In the genomic region with DNA sequence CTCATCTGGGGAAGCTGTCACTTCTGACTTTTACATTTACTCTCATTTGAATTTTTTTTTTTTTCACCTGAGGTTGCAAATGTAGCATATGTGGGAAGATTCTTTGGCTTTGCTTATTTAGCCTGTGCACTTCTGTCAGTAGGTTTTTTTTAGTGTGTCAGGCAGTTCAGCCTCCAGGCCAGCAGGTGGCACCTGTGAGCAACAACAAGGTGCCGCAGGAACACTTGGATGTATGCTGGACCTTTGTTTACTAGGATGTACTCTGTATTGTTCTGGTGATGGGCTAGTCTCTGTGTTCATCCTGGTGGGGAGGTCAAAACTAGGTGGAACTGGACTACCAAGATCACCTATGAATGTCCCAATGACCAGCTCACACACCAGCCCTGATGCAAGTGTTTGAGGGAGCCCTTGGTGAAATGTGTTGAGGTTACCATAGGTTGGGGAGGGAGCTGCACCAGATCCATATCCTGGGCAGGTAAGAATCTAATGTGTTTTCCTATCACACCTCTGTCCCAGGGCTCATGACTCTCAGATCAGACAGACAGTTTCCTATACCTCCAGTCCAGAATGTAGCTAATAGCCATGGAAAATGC, we compare ENCODE assay signal across 9 cellular contexts.
DNase-seq lines count a peak whose midpoint lies in the region; ATAC-seq and TF ChIP-seq lines count a peak whose summit lies in the region.
"Had no signal": no experiment of that assay in that cellular context is flagged by ENCODE, and none has a peak within 500 bp of the region (broad histone marks: within the 10 kb centered on the region; RNA-seq: fewer than 3 reads in every experiment).

No MANE protein-coding gene starts in this region.

- no peaks in the 10 kb centered on the region for H3K4me1 ChIP-seq in Peyer's patch
- H3K4me1 ChIP-seq in upper lobe of left lung: no peaks in the 10 kb centered on the region

- CTCF ChIA-PET in HEK293T (lab: Yijun Ruan, JAX): interaction anchor here (0.6 to 0.7 kb wide), 2 partner anchors 11 to 481 kb away, joined by 3 to 4 read pairs; no protein-coding TSS in a partner anchor

- no peak for ATAC-seq in upper lobe of left lung (ENCODE audit: low FRiP score in 2 of 2)

- no peak for TF ChIP-seq EP300 in upper lobe of left lung (IDR thresholded peaks at IDR 0.05)

- H3K36me3 ChIP-seq in Peyer's patch (no peaks in the 10 kb centered on the region), upper lobe of left lung (no peaks in the 10 kb centered on the region)

- no peak overlapping the region for H3K27ac ChIP-seq in Peyer's patch
- H3K27ac ChIP-seq in upper lobe of left lung: no peak overlapping the region
- H3K27ac ChIP-seq: skin epidermis had no signal

- POLR2A ChIA-PET in HEK293T (lab: Yijun Ruan, JAX): no interaction called here

- H3K27me3 ChIP-seq in Peyer's patch (no peaks in the 10 kb centered on the region), upper lobe of left lung (no peaks in the 10 kb centered on the region)

- no peaks in the 10 kb centered on the region for H3K9me3 ChIP-seq in Peyer's patch
- H3K9me3 ChIP-seq in upper lobe of left lung: peaks cover 0 to 10% (median 0%) of the 10 kb centered on the region in 4 donors

- WGBS in upper lobe of left lung, 2 donors: 85 to 87% methylated on average over 1 of the region's 1 CpG

- H3K4me3 ChIP-seq in Peyer's patch: no peak overlapping the region
- no peak overlapping the region for H3K4me3 ChIP-seq in upper lobe of left lung
- H3K4me3 ChIP-seq: skin epidermis had no signal

- TF ChIP-seq POLR2A in Peyer's patch (IDR thresholded peaks at IDR 0.05) (no peak), upper lobe of left lung (IDR thresholded peaks at IDR 0.05) (no peak)

- DNase-seq in NCI-H82 (lab: John Stamatoyannopoulos, UW) (peak; percentile 28), NCI-H82 treated with DMSO at 0.1 percent for 48 hours (lab: John Stamatoyannopoulos, UW; ENCODE audit: unreplicated experiment) (no peak), HEK293T (ENCODE audit: extremely low spot score) (peak; percentile 48), Peyer's patch (peak in 2 of 3 donors; percentile 54 to 65), hepatic stellate cell (ENCODE audit: low spot score) (peak; percentile 0), AG08395 (ENCODE audit: low spot score) (no peak), medulla oblongata (ENCODE audit: extremely low spot score) (no peak), upper lobe of left lung (no peak)

- peak in 4 of 6 experiments; percentile 27 to 48 (median 36) for TF ChIP-seq CTCF in Peyer's patch (IDR thresholded peaks at IDR 0.05)
- no peak for TF ChIP-seq CTCF in upper lobe of left lung (IDR thresholded peaks at IDR 0.05)

TF ChIP-seq in HEK293T, 16 proteins besides CTCF, POLR2A, EP300 and RAD21:
- TF ChIP-seq ZNF384 (IDR thresholded peaks at IDR 0.05) (no peak), BHLHE40 (IDR thresholded peaks at IDR 0.05; ENCODE audit: borderline replicate concordance) (no peak), SUZ12 (IDR thresholded peaks at IDR 0.05) (no peak), NFRKB (IDR thresholded peaks at IDR 0.05) (no peak), HDGF (IDR thresholded peaks at IDR 0.05; ENCODE audit: borderline replicate concordance) (no peak), CTBP1 (IDR thresholded peaks at IDR 0.05; ENCODE audit: borderline replicate concordance) (no peak), FOXA1 (IDR thresholded peaks at IDR 0.05) (no peak), FOXM1 (IDR thresholded peaks at IDR 0.05; ENCODE audit: borderline replicate concordance) (no peak), LEF1 (IDR thresholded peaks at IDR 0.05; ENCODE audit: borderline replicate concordance) (no peak), TARDBP (IDR thresholded peaks at IDR 0.05) (no peak), L3MBTL2 (conservative IDR thresholded peaks at IDR 0.05) (no peak), ELF4 (IDR thresholded peaks at IDR 0.05) (no peak), FOXK2 (IDR thresholded peaks at IDR 0.05) (no peak), SP1 (IDR thresholded peaks at IDR 0.05) (no peak), ARNT (IDR thresholded peaks at IDR 0.05) (no peak)
- TF ChIP-seq, protein P1, sequence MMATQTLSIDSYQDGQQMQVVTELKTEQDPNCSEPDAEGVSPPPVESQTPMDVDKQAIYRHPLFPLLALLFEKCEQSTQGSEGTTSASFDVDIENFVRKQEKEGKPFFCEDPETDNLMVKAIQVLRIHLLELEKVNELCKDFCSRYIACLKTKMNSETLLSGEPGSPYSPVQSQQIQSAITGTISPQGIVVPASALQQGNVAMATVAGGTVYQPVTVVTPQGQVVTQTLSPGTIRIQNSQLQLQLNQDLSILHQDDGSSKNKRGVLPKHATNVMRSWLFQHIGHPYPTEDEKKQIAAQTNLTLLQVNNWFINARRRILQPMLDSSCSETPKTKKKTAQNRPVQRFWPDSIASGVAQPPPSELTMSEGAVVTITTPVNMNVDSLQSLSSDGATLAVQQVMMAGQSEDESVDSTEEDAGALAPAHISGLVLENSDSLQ (IDR thresholded peaks at IDR 0.05): no peak

Comparison
In these comparisons a context has a peak if more than half of its experiments do, and no peak if none do; other contexts are left out.
1. DNase-seq: peak in NCI-H82 (single experiment), HEK293T (single experiment), Peyer's patch (2 of 3) and hepatic stellate cell (single experiment); none in NCI-H82 treated with DMSO at 0.1 percent for 48 hours (single experiment), AG08395 (single experiment), medulla oblongata (single experiment) and upper lobe of left lung (0 of 2).
2. CTCF ChIP-seq: peak in Peyer's patch (4 of 6); none in upper lobe of left lung (0 of 6).